Comparison of ENCODE assay signal across 11 cellular contexts in genomic region chr6:109373333-109373732, GRCh38. TPM values are rescaled to one million over a fixed set of nuclear protein-coding genes. Genes with fewer than 3 reads are reported as not detected.
A peak's percentile ranks its signal among the peaks of the same experiment; 100 is the strongest.
DNase-seq lines count a peak whose midpoint lies in the region; ATAC-seq and TF ChIP-seq lines count a peak whose summit lies in the region.
"Had no signal": no experiment of that assay in that cellular context is flagged by ENCODE, and none has a peak within 500 bp of the region (broad histone marks: within the 10 kb centered on the region; RNA-seq: fewer than 3 reads in every experiment).

No MANE protein-coding gene starts in this region.

- peak overlapping the region in 6 of 8 donors; percentile 12 to 64 (median 52) for H3K27ac ChIP-seq in spleen
- H3K27ac ChIP-seq in brain microvascular endothelial cell, result no peak overlapping the region
- no peak overlapping the region for H3K27ac ChIP-seq in neural progenitor cell
- H3K27ac ChIP-seq: esophagus muscularis mucosa had no signal

- POLR2A ChIA-PET in activated CD4-positive, alpha-beta memory T cell treated with anti-CD3 and anti-CD28 coated beads, Interleukin-2, amount 10 ng/mL, durations not matched to agents 7 days and 5 days (lab: Charles Lee), result interaction anchor here (0.8 to 5.9 kb wide), 13 partner anchors 8 to 814 kb away, joined by 3 to 132 read pairs (median 5); partner anchors contain the start of genes CD164, CEP57L1, MICAL1 and PPIL6

- CTCF ChIA-PET in activated naive CD4-positive, alpha-beta T cell treated with anti-CD3 and anti-CD28 coated beads, Interleukin-2, amount 10 ng/mL, durations not matched to agents 7 days and 5 days (lab: Charles Lee), result interaction anchor here (1.4 to 3.4 kb wide), 2 partner anchors 10 to 185 kb away, joined by 4 to 24 read pairs; partner anchors contain the start of gene CD164
- CTCF ChIA-PET in activated CD4-positive, alpha-beta memory T cell treated with anti-CD3 and anti-CD28 coated beads, Interleukin-2, amount 10 ng/mL, durations not matched to agents 7 days and 5 days (lab: Charles Lee), result interaction anchor here (0.9 to 2.9 kb wide), 5 partner anchors 10 to 279 kb away, joined by 3 to 34 read pairs (median 4); partner anchors contain the start of genes CD164, CEP57L1 and SESN1

- no peak overlapping the region for H3K4me3 Mint-ChIP-seq in activated naive CD4-positive, alpha-beta T cell treated with anti-CD3 and anti-CD28 coated beads, Interleukin-2, amount 10 ng/mL, durations not matched to agents 7 days and 5 days
- H3K4me3 Mint-ChIP-seq in activated CD4-positive, alpha-beta memory T cell treated with anti-CD3 and anti-CD28 coated beads, Interleukin-2, amount 10 ng/mL, durations not matched to agents 7 days and 5 days, result peak overlapping the region; percentile 54
- no peak overlapping the region for H3K4me3 Mint-ChIP-seq in neural progenitor cell

- H3F3A ChIP-seq in neural progenitor cell (ENCODE audit: low read depth), result no peaks in the 10 kb centered on the region

- WGBS in spleen, 5 donors, result 45 to 67% (median 55%) methylated on average over 4 of the region's 4 CpGs

- H3K27me3 ChIP-seq in spleen (replicated peaks in 1 of 7) (no peaks in the 10 kb centered on the region), brain microvascular endothelial cell (replicated peaks) (no peaks in the 10 kb centered on the region), neural progenitor cell (no peaks in the 10 kb centered on the region)
- H3K27me3 ChIP-seq: esophagus muscularis mucosa had no signal

- peaks cover 16% of the 10 kb centered on the region for H4K20me1 ChIP-seq in neural progenitor cell (ENCODE audit: low read depth)

- no peaks in the 10 kb centered on the region for H3K9me3 ChIP-seq in spleen
- H3K9me3 ChIP-seq in neural progenitor cell (ENCODE audit: low read depth), result no peaks in the 10 kb centered on the region
- H3K9me3 ChIP-seq: esophagus muscularis mucosa had no signal

- H3K4me3 ChIP-seq in spleen, result peak overlapping the region in 1 of 8 donors; percentile 9
- no peak overlapping the region for H3K4me3 ChIP-seq in brain microvascular endothelial cell (ENCODE audit: low read depth, low read length)
- H3K4me3 ChIP-seq in neural progenitor cell, result no peak overlapping the region
- H3K4me3 ChIP-seq: esophagus muscularis mucosa had no signal

- peak overlapping the region; percentile 75 for H3K27ac Mint-ChIP-seq in activated naive CD4-positive, alpha-beta T cell treated with anti-CD3 and anti-CD28 coated beads, Interleukin-2, amount 10 ng/mL, durations not matched to agents 7 days and 5 days
- H3K27ac Mint-ChIP-seq in activated CD4-positive, alpha-beta memory T cell treated with anti-CD3 and anti-CD28 coated beads, Interleukin-2, amount 10 ng/mL, durations not matched to agents 7 days and 5 days, result peak overlapping the region; percentile 89
- H3K27ac Mint-ChIP-seq in neural progenitor cell, result no peak overlapping the region

- H3K9me3 Mint-ChIP-seq in activated naive CD4-positive, alpha-beta T cell treated with anti-CD3 and anti-CD28 coated beads, Interleukin-2, amount 10 ng/mL, durations not matched to agents 7 days and 5 days, result no peaks in the 10 kb centered on the region
- H3K9me3 Mint-ChIP-seq in activated CD4-positive, alpha-beta memory T cell treated with anti-CD3 and anti-CD28 coated beads, Interleukin-2, amount 10 ng/mL, durations not matched to agents 7 days and 5 days, result no peaks in the 10 kb centered on the region
- H3K9me3 Mint-ChIP-seq in neural progenitor cell, result no peaks in the 10 kb centered on the region

- intact Hi-C loops in spleen (cut with DNase I; ENCODE audit: low total_unique reads), result no loop called here

- in situ Hi-C loops in brain microvascular endothelial cell (cut with HindIII; ENCODE audit: low pct_ligation_motif_present, low sequenced_read_pairs), result no loop called here

- TF ChIP-seq POLR2A in spleen (IDR thresholded peaks at IDR 0.05), result no peak

- ATAC-seq in HG02623 (IDR thresholded peaks at IDR 0.05; ENCODE audit: unreplicated experiment), result peak; percentile 8

- H3K4me1 ChIP-seq in spleen (peaks cover 16 to 92% (median 62%) of the 10 kb centered on the region in 6 donors), neural progenitor cell (no peaks in the 10 kb centered on the region)

- H3K36me3 ChIP-seq in spleen (peaks cover 0 to 100% (median 76%) of the 10 kb centered on the region in 6 donors), brain microvascular endothelial cell (replicated peaks) (peaks cover 47% of the 10 kb centered on the region), neural progenitor cell (peaks cover 8% of the 10 kb centered on the region)

- no peak for DNase-seq in activated naive CD4-positive, alpha-beta T cell treated with anti-CD3 and anti-CD28 coated beads, Interleukin-2, amount 10 ng/mL, durations not matched to agents 7 days and 5 days
- DNase-seq in activated naive CD4-positive, alpha-beta T cell treated with Interleukin-2 at 50 U/mL for 16 hours, result no peak
- DNase-seq in activated CD4-positive, alpha-beta memory T cell treated with anti-CD3 and anti-CD28 coated beads, Interleukin-2, amount 10 ng/mL, durations not matched to agents 7 days and 5 days, result no peak
- DNase-seq in spleen, result no peak
- no peak for DNase-seq in brain microvascular endothelial cell
- no peak for DNase-seq in neural progenitor cell (ENCODE audit: low spot score)
- no peak for DNase-seq in CD1c-positive myeloid dendritic cell (ENCODE audit: extremely low spot score)
- DNase-seq: activated CD4-positive, CD25-positive, alpha-beta regulatory T cell; NCI-H1694 had no signal

- H3K79me2 ChIP-seq in neural progenitor cell (ENCODE audit: low read depth), result peaks cover 23% of the 10 kb centered on the region

- no peak overlapping the region for H3K9ac ChIP-seq in neural progenitor cell

- peaks cover 58% of the 10 kb centered on the region for H3K4me1 Mint-ChIP-seq in activated naive CD4-positive, alpha-beta T cell treated with anti-CD3 and anti-CD28 coated beads, Interleukin-2, amount 10 ng/mL, durations not matched to agents 7 days and 5 days
- H3K4me1 Mint-ChIP-seq in activated CD4-positive, alpha-beta memory T cell treated with anti-CD3 and anti-CD28 coated beads, Interleukin-2, amount 10 ng/mL, durations not matched to agents 7 days and 5 days, result peaks cover 75% of the 10 kb centered on the region
- H3K4me1 Mint-ChIP-seq in neural progenitor cell, result no peaks in the 10 kb centered on the region

- TF ChIP-seq CTCF in spleen (IDR thresholded peaks at IDR 0.05 in 8 of 11, conservative IDR thresholded peaks at IDR 0.05 in 3 of 11) (no peak), brain microvascular endothelial cell (IDR thresholded peaks at IDR 0.05; ENCODE audit: low read depth, low read length, missing control alignments) (no peak), neural progenitor cell (IDR thresholded peaks at IDR 0.05) (no peak)

- H2AFZ ChIP-seq in neural progenitor cell (replicated peaks), result no peak overlapping the region

- no peak overlapping the region for H3K4me2 ChIP-seq in neural progenitor cell

- H3K27me3 Mint-ChIP-seq in activated naive CD4-positive, alpha-beta T cell treated with anti-CD3 and anti-CD28 coated beads, Interleukin-2, amount 10 ng/mL, durations not matched to agents 7 days and 5 days, result no peaks in the 10 kb centered on the region
- no peaks in the 10 kb centered on the region for H3K27me3 Mint-ChIP-seq in activated CD4-positive, alpha-beta memory T cell treated with anti-CD3 and anti-CD28 coated beads, Interleukin-2, amount 10 ng/mL, durations not matched to agents 7 days and 5 days
- H3K27me3 Mint-ChIP-seq in neural progenitor cell (ENCODE audit: insufficient read depth, low read depth), result no peaks in the 10 kb centered on the region

- H3K36me3 Mint-ChIP-seq in activated naive CD4-positive, alpha-beta T cell treated with anti-CD3 and anti-CD28 coated beads, Interleukin-2, amount 10 ng/mL, durations not matched to agents 7 days and 5 days, result peaks cover 64% of the 10 kb centered on the region
- peaks cover 86% of the 10 kb centered on the region for H3K36me3 Mint-ChIP-seq in activated CD4-positive, alpha-beta memory T cell treated with anti-CD3 and anti-CD28 coated beads, Interleukin-2, amount 10 ng/mL, durations not matched to agents 7 days and 5 days (ENCODE audit: low read depth)
- H3K36me3 Mint-ChIP-seq in neural progenitor cell, result peaks cover 37% of the 10 kb centered on the region

RNA-seq across cellular contexts. Expression of gene CD164, which starts 8.9 kb away (rescaled TPM):
- total RNA-seq in activated CD4-positive, alpha-beta memory T cell treated with anti-CD3 and anti-CD28 coated beads, Interleukin-2, amount 10 ng/mL, durations not matched to agents 7 days and 5 days, result 100 to 1,000 TPM; 354 to 370 TPM
- total RNA-seq in spleen (100 to 1,000 TPM; 179 to 249 (median 213) TPM), neural progenitor cell (ENCODE audit: low replicate concordance) (119 and 197 TPM in 2 replicates)
- polyA plus RNA-seq in spleen, result 100 to 1,000 TPM in 2 of 3 donors, 10 to 100 TPM in 1; 79.4 to 119 (median 105) TPM

Comparison
In these comparisons a context has a peak if more than half of its experiments do, and no peak if none do; other contexts are left out.
1. H3K27ac ChIP-seq: peak in spleen (6 of 8); none in brain microvascular endothelial cell (single experiment) and neural progenitor cell (single experiment).